Comparison of ENCODE assay signal across 27 cellular contexts in genomic region chr7:157951300-157952049, GRCh38.
"Had no signal": no experiment of that assay in that cellular context is flagged by ENCODE, and none has a peak within 500 bp of the region (broad histone marks: within the 10 kb centered on the region; RNA-seq: fewer than 3 reads in every experiment).

No MANE protein-coding gene starts in this region.

- H3K4me1 ChIP-seq: ascending aorta had no signal

- H3K4me3 ChIP-seq: ascending aorta, K562, SK-N-MC had no signal

- H3K36me3 Mint-ChIP-seq: activated naive CD4-positive, alpha-beta T cell treated with anti-CD3 and anti-CD28 coated beads, Interleukin-2, amount 50 U/mL, for 72 hours had no signal

- ATAC-seq: activated naive CD4-positive, alpha-beta T cell treated with anti-CD3 and anti-CD28 coated beads, Interleukin-2, amount 50 U/mL, for 72 hours; activated naive CD8-positive, alpha-beta T cell treated with anti-CD3 and anti-CD28 coated beads, Interleukin-2, amount 50 U/mL, for 24 hours; K562; Panc1; Right ventricle myocardium inferior had no signal

- H3K27me3 Mint-ChIP-seq: activated CD4-positive, alpha-beta T cell treated with anti-CD3 and anti-CD28 coated beads, Interleukin-2, amount 10 ng/mL, durations not matched to agents 7 days and 5 days; activated naive CD8-positive, alpha-beta T cell treated with anti-CD3 and anti-CD28 coated beads, Interleukin-2, amount 50 U/mL, for 24 hours had no signal

- H3K27me3 ChIP-seq: ascending aorta had no signal

- H3K36me3 ChIP-seq: ascending aorta had no signal

- H3K27ac Mint-ChIP-seq: activated CD4-positive, alpha-beta memory T cell treated with anti-CD3 and anti-CD28 coated beads for 36 hours; activated naive CD4-positive, alpha-beta T cell treated with anti-CD3 and anti-CD28 coated beads, Interleukin-2, amount 50 U/mL, for 72 hours; activated naive CD8-positive, alpha-beta T cell treated with anti-CD3 and anti-CD28 coated beads, Interleukin-2, amount 50 U/mL, for 24 hours; brain had no signal

- H3K4me1 Mint-ChIP-seq: activated CD4-positive, alpha-beta T cell treated with anti-CD3 and anti-CD28 coated beads, Interleukin-2, amount 10 ng/mL, durations not matched to agents 7 days and 5 days; activated naive CD8-positive, alpha-beta T cell treated with anti-CD3 and anti-CD28 coated beads, Interleukin-2, amount 50 U/mL, for 24 hours had no signal

- H3K4me3 Mint-ChIP-seq: activated CD4-positive, alpha-beta memory T cell treated with anti-CD3 and anti-CD28 coated beads for 36 hours; activated CD4-positive, alpha-beta T cell treated with anti-CD3 and anti-CD28 coated beads, Interleukin-2, amount 10 ng/mL, durations not matched to agents 7 days and 5 days; activated naive CD8-positive, alpha-beta T cell treated with anti-CD3 and anti-CD28 coated beads, Interleukin-2, amount 50 U/mL, for 24 hours; activated T-cell treated with anti-CD3 and anti-CD28 coated beads, Interleukin-2, amount 50 U/mL, for 4 hours; brain had no signal

- H3K27ac ChIP-seq: ascending aorta, SK-N-MC, VCaP had no signal

- DNase-seq: activated CD4-positive, alpha-beta memory T cell treated with anti-CD3 and anti-CD28 coated beads for 36 hours; activated CD4-positive, alpha-beta T cell treated with anti-CD3 and anti-CD28 coated beads, Interleukin-2, amount 10 ng/mL, durations not matched to agents 7 days and 5 days; activated CD4-positive, CD25-positive, alpha-beta regulatory T cell; activated CD8-positive, alpha-beta memory T cell treated with anti-CD3 and anti-CD28 coated beads for 24 hours; activated effector memory CD4-positive, alpha-beta T cell treated with anti-CD3 and anti-CD28 coated beads, Interleukin-2, amount 50 U/mL, for 16 hours; activated naive CD4-positive, alpha-beta T cell treated with Interleukin-2 at 50 U/mL for 16 hours; activated naive CD8-positive, alpha-beta T cell treated with anti-CD3 and anti-CD28 coated beads, Interleukin-2, amount 50 U/mL, for 24 hours; activated T-cell treated with anti-CD3 and anti-CD28 coated beads, Interleukin-2, amount 50 U/mL, for 4 hours; amniotic stem cell; Karpas-422; NCI-H1105 treated with DMSO at 0.1 percent for 48 hours; NCI-H1436 treated with DMSO at 0.1 percent for 48 hours; NCI-H187; NCI-H2081; NCI-H446 treated with DMSO at 0.1 percent for 48 hours; NCI-H524 treated with DMSO at 0.1 percent for 48 hours; NCI-H748 treated with DMSO at 0.1 percent for 48 hours; RPMI8226; T-helper 1 cell had no signal
